Comparison of ENCODE assay signal across 1 cellular context in the genomic region with DNA sequence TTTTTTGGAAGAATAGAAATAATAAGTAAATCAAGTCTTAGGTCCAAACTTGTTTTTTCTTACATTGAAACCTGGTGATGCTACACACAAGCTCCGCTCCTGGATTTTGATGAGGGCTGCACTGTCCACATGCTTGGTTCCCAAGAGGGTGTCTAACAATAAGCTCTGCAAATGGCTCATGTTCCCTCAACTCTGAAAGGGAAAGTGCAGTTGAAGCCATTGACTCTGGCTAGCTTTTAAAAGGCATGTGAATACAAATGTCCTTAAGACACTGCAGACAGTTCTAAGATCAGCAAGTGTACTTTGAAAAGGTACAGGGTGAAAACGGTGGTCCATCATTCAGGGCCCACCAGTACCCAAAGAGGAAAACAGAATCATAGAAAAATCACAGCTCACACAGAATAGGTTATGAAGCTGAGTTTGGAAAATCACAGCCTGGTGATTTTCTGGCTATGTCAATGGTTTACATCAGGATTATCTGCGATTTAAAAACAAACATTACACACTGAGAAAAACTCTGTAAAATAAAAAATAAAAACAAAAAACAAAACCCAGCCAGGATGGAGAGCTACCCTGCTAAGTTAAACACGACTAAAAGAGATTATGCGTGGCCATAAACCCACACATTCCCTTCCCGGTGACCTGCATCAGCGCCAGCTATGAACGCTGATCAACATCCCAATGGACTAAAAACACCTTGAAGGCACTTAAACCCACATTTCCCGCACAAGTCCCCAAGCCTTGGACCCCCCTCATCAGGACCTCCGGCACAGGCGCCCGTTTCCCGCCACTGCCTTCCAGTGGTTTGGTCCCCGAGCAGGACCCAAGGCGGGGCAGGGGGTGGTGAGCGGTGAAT.
TF ChIP-seq lines count a peak whose summit lies in the region.

No MANE protein-coding gene starts in this region.

TF ChIP-seq in SK-N-SH, 30 proteins besides CTCF, POLR2A, EP300 and RAD21 (continued from another document):
- no peak for TF ChIP-seq ZBTB33 (IDR thresholded peaks at IDR 0.05; ENCODE audit: borderline replicate concordance, low read depth)
TF ChIP-seq in SK-N-SH: peak in this region for 0.
